16 cellular contexts compared by ENCODE assay signal in the genomic region with DNA sequence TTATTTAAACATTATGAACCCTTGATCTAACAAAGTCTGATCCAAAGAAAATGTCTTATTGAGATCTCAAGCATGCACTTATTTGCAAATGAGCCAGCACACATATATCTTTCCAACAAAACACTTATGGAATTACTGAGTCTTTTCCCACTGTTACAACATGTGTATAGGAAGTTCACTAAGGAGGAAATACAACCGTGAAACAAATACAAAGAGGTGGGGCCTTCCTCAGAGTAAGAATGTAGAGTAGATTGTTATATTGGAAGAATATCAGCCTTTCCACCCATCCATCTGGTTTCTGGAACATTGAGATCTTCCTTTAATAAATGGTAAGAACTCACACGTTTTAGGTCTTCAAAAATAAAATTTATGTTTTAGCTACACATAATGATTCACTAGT.
"Had no signal": no experiment of that assay in that cellular context is flagged by ENCODE, and none has a peak within 500 bp of the region (broad histone marks: within the 10 kb centered on the region; RNA-seq: fewer than 3 reads in every experiment).

No MANE protein-coding gene starts in this region.

- H3K27me3 ChIP-seq: colonic mucosa, heart left ventricle, neural progenitor cell, pancreas had no signal

- H3K27me3 Mint-ChIP-seq: naive thymus-derived CD8-positive, alpha-beta T cell; progenitor cell of endocrine pancreas; type B pancreatic cell had no signal

- ATAC-seq: heart left ventricle; naive thymus-derived CD8-positive, alpha-beta T cell had no signal

- H3K9me3 ChIP-seq: colonic mucosa, heart left ventricle, pancreas had no signal

- H3K27ac Mint-ChIP-seq: endodermal cell, neural progenitor cell, progenitor cell of endocrine pancreas, type B pancreatic cell had no signal

- H3K4me3 ChIP-seq: colonic mucosa, neural progenitor cell, pancreas had no signal

- H3K9ac ChIP-seq: neural progenitor cell had no signal

- H3K9me3 Mint-ChIP-seq: endodermal cell; naive thymus-derived CD8-positive, alpha-beta T cell; neural progenitor cell; type B pancreatic cell had no signal

- DNase-seq: colonic mucosa; effector CD4-positive, alpha-beta T cell; endodermal cell; foreskin melanocyte; heart left ventricle; mammary epithelial cell; naive thymus-derived CD8-positive, alpha-beta T cell; occipital lobe; pancreas; right cardiac atrium; small intestine; stimulated activated CD4-positive, alpha-beta T cell treated with anti-CD3 and anti-CD28 coated beads, Interleukin-2, amount 100 ng/mL, for 48 hours; stimulated activated naive CD4-positive, alpha-beta T cell treated with Interleukin-2 at 50 U/mL for 16 hours had no signal

- H3K4me3 Mint-ChIP-seq: endodermal cell, neural progenitor cell, type B pancreatic cell had no signal

- H3K4me1 ChIP-seq: neural progenitor cell, pancreas had no signal
